8 cellular contexts compared by ENCODE assay signal in genomic region chr1:225428879-225429455, GRCh38. TPM values are rescaled to one million over a fixed set of nuclear protein-coding genes. Genes with fewer than 3 reads are reported as not detected.
DNase-seq lines count a peak whose midpoint lies in the region; ATAC-seq and TF ChIP-seq lines count a peak whose summit lies in the region.

No MANE protein-coding gene starts in this region.

- peaks cover 10% of the 10 kb centered on the region for H3K9me3 ChIP-seq in left ventricle myocardium inferior (replicated peaks)
- H3K9me3 ChIP-seq in RWPE2 (ENCODE audit: severe bottlenecking): no peaks in the 10 kb centered on the region

- H3K27me3 ChIP-seq in left ventricle myocardium inferior (ENCODE audit: low read depth): no peaks in the 10 kb centered on the region
- no peaks in the 10 kb centered on the region for H3K27me3 ChIP-seq in RWPE2 (ENCODE audit: insufficient read depth, poor library complexity, severe bottlenecking)

- H3K36me3 ChIP-seq in left ventricle myocardium inferior (no peaks in the 10 kb centered on the region), RWPE2 (ENCODE audit: low read depth) (no peaks in the 10 kb centered on the region)

- intact Hi-C loops in left ventricle myocardium inferior (cut with micrococcal nuclease): no loop called here
- intact Hi-C loops in left cardiac atrium (cut with DNase I): no loop called here

- ATAC-seq in left cardiac atrium (no peak), RWPE2 (ENCODE audit: low read depth) (no peak)

- DNase-seq in left ventricle myocardium inferior (no peak), left cardiac atrium (no peak), RWPE2 (ENCODE audit: low spot score) (no peak), epithelial cell of proximal tubule (ENCODE audit: low read depth) (no peak), retinal pigment epithelial cell (ENCODE audit: low read depth) (no peak), retina (no peak), SW480 (ENCODE audit: low spot score) (no peak), COLO668 (lab: John Stamatoyannopoulos, UW; ENCODE audit: unreplicated experiment) (no peak)

- H3K4me1 ChIP-seq in left ventricle myocardium inferior (peaks cover 52% of the 10 kb centered on the region), RWPE2 (ENCODE audit: insufficient read depth, poor library complexity, severe bottlenecking) (peaks cover 18% of the 10 kb centered on the region)

- H3K27ac ChIP-seq in left ventricle myocardium inferior (replicated peaks): peak overlapping the region; percentile 90
- H3K27ac ChIP-seq in RWPE2 (ENCODE audit: poor library complexity, severe bottlenecking): peak overlapping the region; percentile 65

- TF ChIP-seq CTCF in left ventricle myocardium inferior (IDR thresholded peaks at IDR 0.05; ENCODE audit: borderline replicate concordance): no peak
- no peak for TF ChIP-seq CTCF in RWPE2 (IDR thresholded peaks at IDR 0.05; ENCODE audit: poor library complexity, severe bottlenecking)
- TF ChIP-seq CTCF in epithelial cell of proximal tubule (conservative IDR thresholded peaks at IDR 0.05; ENCODE audit: low read depth, low read length): no peak
- TF ChIP-seq CTCF in retinal pigment epithelial cell (conservative IDR thresholded peaks at IDR 0.05; ENCODE audit: low read depth, low read length): no peak

- H3K4me3 ChIP-seq in left ventricle myocardium inferior (peak overlapping the region; percentile 96), RWPE2 (ENCODE audit: severe bottlenecking) (peak overlapping the region; percentile 94), epithelial cell of proximal tubule (ENCODE audit: low read depth, low read length) (peak overlapping the region; percentile 86), retinal pigment epithelial cell (ENCODE audit: low read length) (peak overlapping the region; percentile 69)

RNA-seq across cellular contexts. Expression of gene LBR, which starts 1.1 kb away (rescaled TPM):
- total RNA-seq in left ventricle myocardium inferior: 8.9 TPM
- total RNA-seq in left cardiac atrium: 10 to 100 TPM; 18.2 to 21.1 TPM
- total RNA-seq in epithelial cell of proximal tubule: 51.7 and 92.0 TPM in 2 replicates
